Comparison of ENCODE assay signal across 8 cellular contexts in the genomic region with DNA sequence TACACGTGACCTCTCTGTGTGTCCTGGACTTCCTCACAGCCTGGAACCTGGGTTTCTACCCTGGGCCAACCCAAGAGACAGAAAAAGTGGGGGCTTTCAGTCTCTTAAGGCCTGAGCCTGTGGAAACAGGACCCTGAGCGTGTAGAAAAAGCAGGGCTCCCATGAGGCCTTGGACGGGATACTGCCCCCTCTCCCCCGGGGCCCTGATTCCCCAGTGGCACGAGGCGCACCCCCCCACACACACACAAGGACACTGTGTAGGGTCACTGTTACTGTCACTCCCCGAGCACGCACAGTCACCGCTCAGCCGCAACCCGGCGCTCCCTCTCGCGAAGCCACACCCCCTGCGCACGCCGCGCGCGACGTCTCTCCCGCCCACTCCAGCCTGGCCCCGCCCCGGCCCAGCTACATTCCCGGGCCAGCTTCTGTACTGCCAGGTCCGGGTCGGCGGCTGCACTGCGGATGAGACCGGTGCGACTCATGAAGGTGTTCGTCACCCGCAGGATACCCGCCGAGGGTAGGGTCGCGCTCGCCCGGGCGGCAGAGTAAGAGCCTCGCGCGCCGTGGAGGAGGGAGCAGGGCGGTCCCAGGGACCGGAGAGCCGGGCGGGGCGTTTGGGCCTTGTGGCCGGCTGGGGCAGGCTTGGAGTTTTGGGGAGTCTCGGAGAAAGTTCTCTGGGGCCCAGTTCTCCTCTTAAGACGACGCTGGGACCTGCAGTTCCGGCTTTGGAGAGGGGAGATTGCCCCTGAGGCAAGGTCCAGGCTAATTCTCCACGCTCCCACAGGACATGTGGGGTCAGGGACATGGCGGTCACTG. TPM values are rescaled to one million over a fixed set of nuclear protein-coding genes. Genes with fewer than 3 reads are reported as not detected.
DNase-seq lines count a peak whose midpoint lies in the region; ATAC-seq and TF ChIP-seq lines count a peak whose summit lies in the region.

A gene (plus strand): TSS at position 408 of the 816 bp plus-strand sequence. CDS start 55 bp downstream, at position 463.

- in situ Hi-C loops in GM18951 (cut with MboI; ENCODE audit: low sequenced_read_pairs, unreplicated experiment): no loop called here

- peak; percentile 25 for DNase-seq in AG09319 (ENCODE audit: extremely low read depth, low read depth)
- DNase-seq in NCI-H446 (lab: John Stamatoyannopoulos, UW): peak; percentile 37 to 84
- peak; percentile 79 for DNase-seq in activated CD4-positive, alpha-beta T cell treated with anti-CD3 and anti-CD28 coated beads for 1 hour
- DNase-seq in cerebellum (ENCODE audit: low spot score): peak; percentile 94
- peak; percentile 90 for DNase-seq in kidney tubule cell (ENCODE audit: low spot score)
- peak; percentile 81 to 92 for DNase-seq in stimulated activated CD4-positive, alpha-beta T cell treated with anti-CD3 and anti-CD28 coated beads, Interleukin-1b, Interleukin-23, amount 100 ng/mL, for 4 hours (ENCODE audit: low read depth in 2 of 2)

- peak; percentile 82 for TF ChIP-seq POLR2A in GM18951 (IDR thresholded peaks at IDR 0.05; ENCODE audit: extremely low read depth, insufficient read depth, insufficient read length)

- no peak for TF ChIP-seq CTCF in AG09319 (IDR thresholded peaks at IDR 0.05; ENCODE audit: low read depth, low read length)

- peak; percentile 93 for ATAC-seq in HG03175 (IDR thresholded peaks at IDR 0.05; ENCODE audit: unreplicated experiment)

RNA-seq across cellular contexts. Expression of the gene that starts here (rescaled TPM):
- total RNA-seq in cerebellum: 50.3 TPM

Comparison
In these comparisons a context has a peak if more than half of its experiments do, and no peak if none do; other contexts are left out.
1. Peak in every context shown above with its lines: DNase-seq and ATAC-seq.
2. DNase-seq: peak in every context shown above with its lines; median percentile 94 in cerebellum; 90 in kidney tubule cell; 86 in stimulated activated CD4-positive, alpha-beta T cell treated with anti-CD3 and anti-CD28 coated beads, Interleukin-1b, Interleukin-23, amount 100 ng/mL, for 4 hours; 79 in activated CD4-positive, alpha-beta T cell treated with anti-CD3 and anti-CD28 coated beads for 1 hour; 60 in NCI-H446; 25 in AG09319.